ENCODE assay signal across 13 cellular contexts in genomic region chr1:208047476-208047934, GRCh38.
DNase-seq lines count a peak whose midpoint lies in the region; ATAC-seq and TF ChIP-seq lines count a peak whose summit lies in the region.
"Had no signal": no experiment of that assay in that cellular context is flagged by ENCODE, and none has a peak within 500 bp of the region (broad histone marks: within the 10 kb centered on the region; RNA-seq: fewer than 3 reads in every experiment).

No MANE protein-coding gene starts in this region.

- H3K36me3 Mint-ChIP-seq in dendritic cell treated with granulocyte-macrophage colony-stimulating factor and Interleukin-4, amounts not matched to agents 40 ng/mL and 50 ng/mL, for 4 days (ENCODE audit: low read depth), result peaks cover 24% of the 10 kb centered on the region
- H3K36me3 Mint-ChIP-seq: T-cell had no signal

- intact Hi-C loops in dendritic cell treated with granulocyte-macrophage colony-stimulating factor and Interleukin-4, amounts not matched to agents 40 ng/mL and 50 ng/mL, for 4 days (cut with micrococcal nuclease), result no loop called here
- intact Hi-C loops in left colon (cut with DNase I, micrococcal nuclease) (no loop called here), gastrocnemius medialis (cut with DNase I; ENCODE audit: low total_unique reads) (no loop called here)

- H3K27me3 Mint-ChIP-seq in dendritic cell treated with granulocyte-macrophage colony-stimulating factor and Interleukin-4, amounts not matched to agents 40 ng/mL and 50 ng/mL, for 4 days, result peaks cover 31% of the 10 kb centered on the region

- H3K4me1 ChIP-seq in BLaER1 treated with 17β-estradiol and CSF1 and Interleukin-3, amounts not matched to agents 10 nM and 100 nM, result peaks cover 30 to 50% (median 39%) of the 10 kb centered on the region in 10 experiments
- H3K4me1 ChIP-seq in gastrocnemius medialis, result peaks cover 24 to 29% of the 10 kb centered on the region in 2 donors

- 0 out of 22 replicates have a peak, but pooled peaks cover 0 to 4% (median 0%) of the 10 kb centered on the region in 11 experiments for H3K36me3 ChIP-seq in BLaER1 treated with 17β-estradiol and CSF1 and Interleukin-3, amounts not matched to agents 10 nM and 100 nM
- peaks cover 0 to 49% of the 10 kb centered on the region in 2 donors for H3K36me3 ChIP-seq in gastrocnemius medialis

- H3K9ac ChIP-seq in BLaER1 treated with 17β-estradiol and CSF1 and Interleukin-3, amounts not matched to agents 10 nM and 100 nM, result no peak overlapping the region

- peaks cover 0 to 42% (median 0%) of the 10 kb centered on the region in 11 experiments; a peak in 4 of 22 replicates for H3K27me3 ChIP-seq in BLaER1 treated with 17β-estradiol and CSF1 and Interleukin-3, amounts not matched to agents 10 nM and 100 nM
- no peaks in the 10 kb centered on the region for H3K27me3 ChIP-seq in gastrocnemius medialis

- no peaks in the 10 kb centered on the region for H3K9me3 Mint-ChIP-seq in dendritic cell treated with granulocyte-macrophage colony-stimulating factor and Interleukin-4, amounts not matched to agents 40 ng/mL and 50 ng/mL, for 4 days
- H3K9me3 Mint-ChIP-seq: T-cell had no signal

- H4K20me1 ChIP-seq in BLaER1 treated with 17β-estradiol and CSF1 and Interleukin-3, amounts not matched to agents 10 nM and 100 nM, result peaks cover 0 to 9% (median 0%) of the 10 kb centered on the region in 11 experiments; a peak in 1 of 22 replicates

- H3K4me3 ChIP-seq in BLaER1 treated with 17β-estradiol and CSF1 and Interleukin-3, amounts not matched to agents 10 nM and 100 nM, result no peak overlapping the region
- H3K4me3 ChIP-seq in gastrocnemius medialis, result no peak overlapping the region

- no peak overlapping the region for H3K4me3 Mint-ChIP-seq in dendritic cell treated with granulocyte-macrophage colony-stimulating factor and Interleukin-4, amounts not matched to agents 40 ng/mL and 50 ng/mL, for 4 days
- H3K4me3 Mint-ChIP-seq: B cell, T-cell had no signal

- peaks cover 23% of the 10 kb centered on the region for H3K4me1 Mint-ChIP-seq in dendritic cell treated with granulocyte-macrophage colony-stimulating factor and Interleukin-4, amounts not matched to agents 40 ng/mL and 50 ng/mL, for 4 days (ENCODE audit: low read depth)
- H3K4me1 Mint-ChIP-seq: B cell had no signal

- H3K9me3 ChIP-seq in BLaER1 treated with 17β-estradiol and CSF1 and Interleukin-3, amounts not matched to agents 10 nM and 100 nM (replicated peaks in 1 of 11), result no peaks in the 10 kb centered on the region
- H3K9me3 ChIP-seq in gastrocnemius medialis, result no peaks in the 10 kb centered on the region

- no peak for TF ChIP-seq CTCF in gastrocnemius medialis (IDR thresholded peaks at IDR 0.05 in 4 of 5, conservative IDR thresholded peaks at IDR 0.05 in 1 of 5)

- ATAC-seq in left colon (no peak), gastrocnemius medialis (peak; percentile 78 to 85), HG02623 (IDR thresholded peaks at IDR 0.05; ENCODE audit: unreplicated experiment) (no peak)
- ATAC-seq: T-cell had no signal

- H3K27ac Mint-ChIP-seq in dendritic cell treated with granulocyte-macrophage colony-stimulating factor and Interleukin-4, amounts not matched to agents 40 ng/mL and 50 ng/mL, for 4 days, result peak overlapping the region; percentile 47
- H3K27ac Mint-ChIP-seq: B cell, T-cell had no signal

- no peak for TF ChIP-seq POLR2A in gastrocnemius medialis (IDR thresholded peaks at IDR 0.05)

- peak; percentile 44 to 67 for DNase-seq in left colon
- peak; percentile 71 to 81 for DNase-seq in gastrocnemius medialis
- DNase-seq in AML-193 (lab: John Stamatoyannopoulos, UW), result no peak
- no peak for DNase-seq in NK-92 (lab: John Stamatoyannopoulos, UW; ENCODE audit: unreplicated experiment)
- no peak for DNase-seq in DMS53 treated with DMSO at 0.1 percent for 48 hours (lab: John Stamatoyannopoulos, UW; ENCODE audit: unreplicated experiment)
- DNase-seq: cerebellar nuclear complex; NCI-H748 treated with DMSO at 0.1 percent for 48 hours; stimulated activated CD4-positive, alpha-beta T cell treated with anti-CD3 and anti-CD28 coated beads, Interleukin-1b, Interleukin-23, amount 100 ng/mL, for 48 hours; T-cell had no signal

- H3K27ac ChIP-seq in BLaER1 treated with 17β-estradiol and CSF1 and Interleukin-3, amounts not matched to agents 10 nM and 100 nM, result no peak overlapping the region
- H3K27ac ChIP-seq in gastrocnemius medialis, result peak overlapping the region; percentile 65 to 81 (median 74)

- in situ Hi-C loops in gastrocnemius medialis (cut with MboI; ENCODE audit: low sequenced_read_pairs in 4 of 4), result no loop called here

- H3K4me2 ChIP-seq in BLaER1 treated with 17β-estradiol and CSF1 and Interleukin-3, amounts not matched to agents 10 nM and 100 nM, result peak overlapping the region; percentile 71 to 91 (median 85); a peak in 17 of 22 replicates

Comparison
In these comparisons a context has a peak if more than half of its experiments do, and no peak if none do; other contexts are left out.
1. H3K27ac ChIP-seq: peak in gastrocnemius medialis (4 of 4); none in BLaER1 treated with 17β-estradiol and CSF1 and Interleukin-3, amounts not matched to agents 10 nM and 100 nM (0 of 11).
2. ATAC-seq: peak in gastrocnemius medialis (2 of 2); none in left colon (single experiment) and HG02623 (single experiment).
3. DNase-seq: peak in left colon (2 of 2) and gastrocnemius medialis (2 of 2); none in AML-193 (0 of 2), NK-92 (single experiment) and DMS53 treated with DMSO at 0.1 percent for 48 hours (single experiment).